In genomic region chr3:127702151-127702578, GRCh38 we compare ENCODE assay signal across 16 cellular contexts. TPM values are rescaled to one million over a fixed set of nuclear protein-coding genes. Genes with fewer than 3 reads are reported as not detected.
DNase-seq lines count a peak whose midpoint lies in the region; ATAC-seq, FAIRE-seq and TF ChIP-seq lines count a peak whose summit lies in the region.
"Had no signal": no experiment of that assay in that cellular context is flagged by ENCODE, and none has a peak within 500 bp of the region (broad histone marks: within the 10 kb centered on the region; RNA-seq: fewer than 3 reads in every experiment).

No MANE protein-coding gene starts in this region.

- TF ChIP-seq EP300 in GM12878 (IDR thresholded peaks at IDR 0.05; ENCODE audit: borderline replicate concordance in 1 of 2, control insufficient read depth in 1 of 2, low read depth in 2 of 2, low read length in 2 of 2) = no peak

- peaks cover 22% of the 10 kb centered on the region for H3K27me3 Mint-ChIP-seq in stimulated activated naive CD8-positive, alpha-beta T cell treated with anti-CD3 and anti-CD28 coated beads, Interleukin-15, amount 100 ng/mL, for 72 hours
- H3K27me3 Mint-ChIP-seq: memory B cell had no signal

- RAD21 ChIA-PET in GM12878 (lab: Charles Lee; ENCODE audit: unreplicated experiment) = interaction anchor here (0.7 kb wide), 1 partner anchor 120 kb away, joined by 3 read pairs; the partner anchor contains the start of gene MGLL

- peaks cover 2% of the 10 kb centered on the region; the same call in 2 of the 3 replicates for H3K9me3 ChIP-seq in GM12878 (replicated peaks; ENCODE audit: control insufficient read depth, insufficient read depth, low read length)
- H3K9me3 ChIP-seq in right atrium auricular region = no peaks in the 10 kb centered on the region
- H3K9me3 ChIP-seq in gastrocnemius medialis = no peaks in the 10 kb centered on the region
- H3K9me3 ChIP-seq: BE2C had no signal

- CTCF ChIA-PET in GM12878 (lab: Yijun Ruan, JAX) = no interaction called here

- H3K27ac Mint-ChIP-seq in stimulated activated naive CD8-positive, alpha-beta T cell treated with anti-CD3 and anti-CD28 coated beads, Interleukin-15, amount 100 ng/mL, for 72 hours = no peak overlapping the region
- H3K27ac Mint-ChIP-seq: activated CD4-positive, alpha-beta memory T cell treated with anti-CD3 and anti-CD28 coated beads for 36 hours; memory B cell; T-helper 2 cell treated with Interferon-gamma antibody and Interleukin-4, amounts not matched to agents 5 μg/mL and 100 μg/mL, for 36 hours had no signal

- no peak for ATAC-seq in GM12878
- peak in 1 of 2 donors; percentile 18 for ATAC-seq in gastrocnemius medialis
- no peak for ATAC-seq in stimulated activated naive CD8-positive, alpha-beta T cell treated with anti-CD3 and anti-CD28 coated beads, Interleukin-15, amount 100 ng/mL, for 72 hours
- no peak for ATAC-seq in HG03571 (IDR thresholded peaks at IDR 0.05; ENCODE audit: unreplicated experiment)

- FAIRE-seq in GM12878 (lab: Jason Lieb, UNC) = no peak

- POLR2A ChIA-PET in GM12878 (lab: Charles Lee) = interaction anchor here (0.6 kb wide), 1 partner anchor 178 kb away, joined by 3 read pairs; no protein-coding TSS in a partner anchor

- H3K4me3 Mint-ChIP-seq in stimulated activated naive CD8-positive, alpha-beta T cell treated with anti-CD3 and anti-CD28 coated beads, Interleukin-15, amount 100 ng/mL, for 72 hours = no peak overlapping the region
- H3K4me3 Mint-ChIP-seq: activated CD4-positive, alpha-beta memory T cell treated with anti-CD3 and anti-CD28 coated beads for 36 hours; memory B cell; T-helper 2 cell treated with Interferon-gamma antibody and Interleukin-4, amounts not matched to agents 5 μg/mL and 100 μg/mL, for 36 hours had no signal

- H3K9ac ChIP-seq in GM12878 (ENCODE audit: control insufficient read depth, insufficient read depth, low read length) = no peak overlapping the region

- H3K9me3 Mint-ChIP-seq in stimulated activated naive CD8-positive, alpha-beta T cell treated with anti-CD3 and anti-CD28 coated beads, Interleukin-15, amount 100 ng/mL, for 72 hours = no peaks in the 10 kb centered on the region
- H3K9me3 Mint-ChIP-seq: T-helper 2 cell treated with Interferon-gamma antibody and Interleukin-4, amounts not matched to agents 5 μg/mL and 100 μg/mL, for 36 hours had no signal

- 86% methylated on average over 4 of the region's 4 CpGs for WGBS in GM12878 (ENCODE audit: insufficient coverage, insufficient replicate concordance, low lambda C conversion rate, missing lambda C conversion rate)

- no TSS peak for BruUV-seq in GM12878 (replicated peaks; lab: Mats Ljungman, UMichigan)

- DNase-seq in GM03348 (ENCODE audit: low spot score) (peak; percentile 44), GM12878 (ENCODE audit: low read depth, low spot score) (no peak), right atrium auricular region (ENCODE audit: low spot score) (no peak), gastrocnemius medialis (peak in 1 of 2 donors; percentile 69), cerebellar cortex (ENCODE audit: low spot score) (no peak), NCI-H446 (lab: John Stamatoyannopoulos, UW) (no peak)
- DNase-seq in stimulated activated naive CD8-positive, alpha-beta T cell treated with anti-CD3 and anti-CD28 coated beads, Interleukin-15, amount 100 ng/mL, for 72 hours = no peak
- DNase-seq: activated CD4-positive, alpha-beta memory T cell treated with anti-CD3 and anti-CD28 coated beads for 36 hours; BE2C; caudate nucleus; DMS79 treated with DMSO at 0.1 percent for 48 hours; NCI-H2029; NCI-H774 had no signal

- H3K4me3 ChIP-seq in GM12878 (no peak overlapping the region), right atrium auricular region (no peak overlapping the region), gastrocnemius medialis (no peak overlapping the region)

- H3K79me2 ChIP-seq in GM12878 (ENCODE audit: control insufficient read depth, insufficient read depth, low read length) = no peaks in the 10 kb centered on the region; the same call in none of the 2 replicates

- H3K27ac ChIP-seq in GM12878 (ENCODE audit: control insufficient read depth, insufficient read depth) (peak overlapping the region; percentile 8; the same call in 1 of the 2 replicates), right atrium auricular region (peak overlapping the region; percentile 77 to 90), gastrocnemius medialis (peak overlapping the region; percentile 88 to 96 (median 92))

- H3K36me3 ChIP-seq in GM12878 (ENCODE audit: control insufficient read depth in 2 of 2, insufficient read depth in 2 of 2, low read length in 1 of 2) (peaks cover 21 to 44% of the 10 kb centered on the region in 2 experiments; a peak in 3 of 4 replicates), right atrium auricular region (peaks cover 4% of the 10 kb centered on the region), gastrocnemius medialis (no peaks in the 10 kb centered on the region)
- H3K36me3 ChIP-seq: BE2C had no signal

- no peaks in the 10 kb centered on the region for H4K20me1 ChIP-seq in GM12878 (ENCODE audit: control insufficient read depth, insufficient read depth)

- TF ChIP-seq RAD21 in GM12878 (IDR thresholded peaks at IDR 0.05; ENCODE audit: insufficient read depth, low read depth, low read length) = no peak

- H2AFZ ChIP-seq in GM12878 (ENCODE audit: control insufficient read depth, low read depth, low read length) = no peak overlapping the region

- H3K4me1 ChIP-seq in GM12878 (ENCODE audit: control insufficient read depth, insufficient read depth, low read length) = peaks cover 7% of the 10 kb centered on the region
- H3K4me1 ChIP-seq in right atrium auricular region = peaks cover 0 to 62% of the 10 kb centered on the region in 2 donors
- peaks cover 53 to 67% of the 10 kb centered on the region in 2 donors for H3K4me1 ChIP-seq in gastrocnemius medialis

- SMC1A ChIA-PET in GM12878 (lab: Charles Lee; ENCODE audit: uncharacterized antibody, unreplicated experiment) = no interaction called here

- H3K27me3 ChIP-seq in GM12878 (replicated peaks in 1 of 2; ENCODE audit: control insufficient read depth in 2 of 2, insufficient read depth in 2 of 2, low read length in 1 of 2) (no peaks in the 10 kb centered on the region), right atrium auricular region (no peaks in the 10 kb centered on the region), gastrocnemius medialis (no peaks in the 10 kb centered on the region)
- H3K27me3 ChIP-seq: BE2C had no signal

- H3K4me1 Mint-ChIP-seq in stimulated activated naive CD8-positive, alpha-beta T cell treated with anti-CD3 and anti-CD28 coated beads, Interleukin-15, amount 100 ng/mL, for 72 hours = peaks cover 10% of the 10 kb centered on the region

- no peak overlapping the region for H3K4me2 ChIP-seq in GM12878 (ENCODE audit: control insufficient read depth, insufficient read depth)

- no peak for TF ChIP-seq POLR2A in GM12878 (IDR thresholded peaks at IDR 0.05; ENCODE audit: low read depth, low read length)
- TF ChIP-seq POLR2A in gastrocnemius medialis (IDR thresholded peaks at IDR 0.05) = no peak

- intact Hi-C loops in GM12878 (cut with micrococcal nuclease; ENCODE audit: unreplicated experiment) = no loop called here
- intact Hi-C loops in gastrocnemius medialis (cut with DNase I; ENCODE audit: low total_unique reads) = no loop called here

- in situ Hi-C loops in GM12878 (cut with MboI) = no loop called here
- in situ Hi-C loops in gastrocnemius medialis (cut with MboI; ENCODE audit: low sequenced_read_pairs in 4 of 4) = loop anchor here in 1 of 4 donors (5.0 kb wide), 1 partner anchor 45 kb away; no protein-coding TSS in a partner anchor

- TF ChIP-seq CTCF in GM12878 (IDR thresholded peaks at IDR 0.05 in 2 of 3, conservative IDR thresholded peaks at IDR 0.05 in 1 of 3; ENCODE audit: control insufficient read depth in 2 of 3, extremely low read depth in 1 of 3, insufficient read depth in 1 of 3, low read depth in 3 of 3, low read length in 3 of 3) (no peak), right atrium auricular region (IDR thresholded peaks at IDR 0.05) (no peak), gastrocnemius medialis (IDR thresholded peaks at IDR 0.05 in 4 of 5, conservative IDR thresholded peaks at IDR 0.05 in 1 of 5) (no peak)

TF ChIP-seq in GM12878, 131 proteins besides CTCF, POLR2A, EP300 and RAD21:
- TF ChIP-seq ZSCAN29 (IDR thresholded peaks at IDR 0.05) = no peak

RNA-seq across cellular contexts. Expression of gene ABTB1, which starts 29.4 kb away (rescaled TPM):
- 15.1 and 16.1 TPM in 2 replicates for total RNA-seq in GM12878 (2013; cell fraction: nucleolus; rRNA removed)
- total RNA-seq in GM12878 (2014; rRNA removed) (5.7 and 7.1 TPM in 2 replicates), GM12878 (2014; rRNA removed; fragmentation: Illumina TruSeq; extraction: Trizol) (1.9 and 2.1 TPM in 2 replicates), GM12878 (2021) (10.1 and 10.6 TPM in 2 replicates), right atrium auricular region (10 to 100 TPM; 14.9 to 16.9 TPM), gastrocnemius medialis (10 to 100 TPM; 22.9 to 37.5 (median 30.1) TPM)
- polyA plus RNA-seq in GM12878 (2011; ENCODE audit: low read depth) = 5.6 TPM
- polyA plus RNA-seq in GM12878 (2011; rRNA removed) (4.1 and 7.2 TPM in 2 replicates), GM12878 (2014; fragmentation: Illumina TruSeq; extraction: Trizol) (1.0 and 2.4 TPM in 2 replicates), GM12878 (2014; fragmentation: Nextera tagmentation; extraction: Ambion mirVana) (under 1 TPM; 0.11 to 0.31 TPM), GM12878 (2014; rRNA removed) (10.2 and 12.9 TPM in 2 replicates), GM12878 (2016; fragmentation: Nextera tagmentation; extraction: Ambion mirVana) (1 to 10 TPM; 7.7 to 9.2 TPM)
- 8.9 and 12.4 TPM in 2 replicates for polyA plus RNA-seq in GM12878 (2011; cell fraction: cytosol; rRNA removed)
- polyA plus RNA-seq in GM12878 (2011; cell fraction: nucleus; rRNA removed) = 53.7 and 56.1 TPM in 2 replicates
- polyA plus RNA-seq in GM12878 (2012) = 13.6 and 13.8 TPM in 2 replicates
- 6.8 and 8.2 TPM in 2 replicates for polyA minus RNA-seq in GM12878 (2011; rRNA and poly(A)+ RNA removed)
- polyA minus RNA-seq in GM12878 (2011; cell fraction: cytosol; rRNA and poly(A)+ RNA removed) = 1.9 and 5.0 TPM in 2 replicates
- polyA minus RNA-seq in GM12878 (2011; cell fraction: nucleus; rRNA and poly(A)+ RNA removed) = 9.6 and 12.6 TPM in 2 replicates

Comparison
In these comparisons a context has a peak if more than half of its experiments do, and no peak if none do; other contexts are left out.
1. H3K27ac ChIP-seq: peak in every context shown above with its lines; median percentile 92 in gastrocnemius medialis; 84 in right atrium auricular region; 8 in GM12878.